Comparison of ENCODE assay signal across 12 cellular contexts in the genomic region with DNA sequence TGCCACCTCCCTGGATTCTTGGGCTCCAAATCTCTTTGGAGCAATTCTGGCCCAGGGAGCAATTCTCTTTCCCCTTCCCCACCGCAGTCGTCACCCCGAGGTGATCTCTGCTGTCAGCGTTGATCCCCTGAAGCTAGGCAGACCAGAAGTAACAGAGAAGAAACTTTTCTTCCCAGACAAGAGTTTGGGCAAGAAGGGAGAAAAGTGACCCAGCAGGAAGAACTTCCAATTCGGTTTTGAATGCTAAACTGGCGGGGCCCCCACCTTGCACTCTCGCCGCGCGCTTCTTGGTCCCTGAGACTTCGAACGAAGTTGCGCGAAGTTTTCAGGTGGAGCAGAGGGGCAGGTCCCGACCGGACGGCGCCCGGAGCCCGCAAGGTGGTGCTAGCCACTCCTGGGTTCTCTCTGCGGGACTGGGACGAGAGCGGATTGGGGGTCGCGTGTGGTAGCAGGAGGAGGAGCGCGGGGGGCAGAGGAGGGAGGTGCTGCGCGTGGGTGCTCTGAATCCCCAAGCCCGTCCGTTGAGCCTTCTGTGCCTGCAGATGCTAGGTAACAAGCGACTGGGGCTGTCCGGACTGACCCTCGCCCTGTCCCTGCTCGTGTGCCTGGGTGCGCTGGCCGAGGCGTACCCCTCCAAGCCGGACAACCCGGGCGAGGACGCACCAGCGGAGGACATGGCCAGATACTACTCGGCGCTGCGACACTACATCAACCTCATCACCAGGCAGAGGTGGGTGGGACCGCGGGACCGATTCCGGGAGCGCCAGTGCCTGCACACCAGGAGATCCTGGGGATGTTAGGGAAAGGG. TPM values are rescaled to one million over a fixed set of nuclear protein-coding genes. Genes with fewer than 3 reads are reported as not detected.
DNase-seq lines count a peak whose midpoint lies in the region; ATAC-seq and TF ChIP-seq lines count a peak whose summit lies in the region.
"Had no signal": no experiment of that assay in that cellular context is flagged by ENCODE, and none has a peak within 500 bp of the region (broad histone marks: within the 10 kb centered on the region; RNA-seq: fewer than 3 reads in every experiment).

No MANE protein-coding gene starts in this region.

- no peak overlapping the region for H3K27ac ChIP-seq in suprapubic skin
- H3K27ac ChIP-seq: vagina had no signal

- peak overlapping the region; percentile 20 for H3K4me3 ChIP-seq in suprapubic skin
- H3K4me3 ChIP-seq: vagina had no signal

- no peak for TF ChIP-seq CTCF in suprapubic skin (IDR thresholded peaks at IDR 0.05)

- CTCF ChIA-PET in activated naive CD4-positive, alpha-beta T cell treated with anti-CD3 and anti-CD28 coated beads, Interleukin-2, amount 10 ng/mL, durations not matched to agents 7 days and 5 days (lab: Charles Lee): no interaction called here

- H3K9me3 ChIP-seq in suprapubic skin: no peaks in the 10 kb centered on the region
- H3K9me3 ChIP-seq: vagina had no signal

- peaks cover 2% of the 10 kb centered on the region for H3K36me3 Mint-ChIP-seq in activated naive CD4-positive, alpha-beta T cell treated with anti-CD3 and anti-CD28 coated beads, Interleukin-2, amount 10 ng/mL, durations not matched to agents 7 days and 5 days
- H3K36me3 Mint-ChIP-seq in activated naive CD4-positive, alpha-beta T cell treated with anti-CD3 and anti-CD28 coated beads, Interleukin-2, amount 50 U/mL, for 72 hours: no peaks in the 10 kb centered on the region
- H3K36me3 Mint-ChIP-seq in activated naive CD8-positive, alpha-beta T cell: no peaks in the 10 kb centered on the region
- no peaks in the 10 kb centered on the region for H3K36me3 Mint-ChIP-seq in memory B cell

- TF ChIP-seq POLR2A in suprapubic skin (IDR thresholded peaks at IDR 0.05): no peak

- peaks cover 18% of the 10 kb centered on the region for H3K4me1 ChIP-seq in suprapubic skin

- TF ChIP-seq EP300 in suprapubic skin (IDR thresholded peaks at IDR 0.05): no peak

- no peaks in the 10 kb centered on the region for H3K36me3 ChIP-seq in suprapubic skin
- H3K36me3 ChIP-seq: vagina had no signal

- DNase-seq in activated naive CD4-positive, alpha-beta T cell treated with anti-CD3 and anti-CD28 coated beads, Interleukin-2, amount 10 ng/mL, durations not matched to agents 7 days and 5 days: no peak
- no peak for DNase-seq in activated naive CD4-positive, alpha-beta T cell treated with anti-CD3 and anti-CD28 coated beads, Interleukin-2, amount 50 U/mL, for 72 hours (ENCODE audit: low spot score in 2 of 2)
- DNase-seq in memory B cell (ENCODE audit: low spot score in 2 of 2) (no peak), suprapubic skin (ENCODE audit: low spot score in 2 of 2) (no peak), AML-193 (lab: John Stamatoyannopoulos, UW) (no peak), NCI-H1092 treated with DMSO at 0.1 percent for 48 hours (lab: John Stamatoyannopoulos, UW) (no peak)
- DNase-seq: activated CD4-positive, alpha-beta memory T cell treated with anti-CD3 and anti-CD28 coated beads, Interleukin-2, amount 10 ng/mL, durations not matched to agents 7 days and 5 days had no signal

- WGBS in suprapubic skin: 4% methylated on average over 21 of the region's 51 CpGs

- H3K4me1 Mint-ChIP-seq in activated naive CD4-positive, alpha-beta T cell treated with anti-CD3 and anti-CD28 coated beads, Interleukin-2, amount 10 ng/mL, durations not matched to agents 7 days and 5 days: peaks cover 13% of the 10 kb centered on the region
- H3K4me1 Mint-ChIP-seq in activated naive CD8-positive, alpha-beta T cell (ENCODE audit: low read depth): peaks cover 19% of the 10 kb centered on the region
- peaks cover 8% of the 10 kb centered on the region for H3K4me1 Mint-ChIP-seq in memory B cell

- ATAC-seq in activated naive CD4-positive, alpha-beta T cell treated with anti-CD3 and anti-CD28 coated beads, Interleukin-2, amount 50 U/mL, for 72 hours: no peak
- peak; percentile 3 for ATAC-seq in memory B cell (ENCODE audit: low read depth)
- no peak for ATAC-seq in GM18861 (IDR thresholded peaks at IDR 0.05; ENCODE audit: unreplicated experiment)

- H3K4me3 Mint-ChIP-seq in activated naive CD4-positive, alpha-beta T cell treated with anti-CD3 and anti-CD28 coated beads, Interleukin-2, amount 10 ng/mL, durations not matched to agents 7 days and 5 days: peak overlapping the region; percentile 28
- peak overlapping the region; percentile 63 for H3K4me3 Mint-ChIP-seq in activated naive CD8-positive, alpha-beta T cell
- H3K4me3 Mint-ChIP-seq in memory B cell: peak overlapping the region; percentile 76
- H3K4me3 Mint-ChIP-seq: activated CD4-positive, alpha-beta memory T cell treated with anti-CD3 and anti-CD28 coated beads, Interleukin-2, amount 10 ng/mL, durations not matched to agents 7 days and 5 days had no signal

- H3K27ac Mint-ChIP-seq in activated naive CD4-positive, alpha-beta T cell treated with anti-CD3 and anti-CD28 coated beads, Interleukin-2, amount 10 ng/mL, durations not matched to agents 7 days and 5 days: no peak overlapping the region
- no peak overlapping the region for H3K27ac Mint-ChIP-seq in activated naive CD4-positive, alpha-beta T cell treated with anti-CD3 and anti-CD28 coated beads, Interleukin-2, amount 50 U/mL, for 72 hours
- H3K27ac Mint-ChIP-seq in activated naive CD8-positive, alpha-beta T cell: no peak overlapping the region
- H3K27ac Mint-ChIP-seq in memory B cell: no peak overlapping the region
- H3K27ac Mint-ChIP-seq: activated CD4-positive, alpha-beta memory T cell treated with anti-CD3 and anti-CD28 coated beads, Interleukin-2, amount 10 ng/mL, durations not matched to agents 7 days and 5 days had no signal

- peaks cover 52% of the 10 kb centered on the region for H3K27me3 ChIP-seq in suprapubic skin
- H3K27me3 ChIP-seq: vagina had no signal

- peaks cover 45% of the 10 kb centered on the region for H3K27me3 Mint-ChIP-seq in activated naive CD4-positive, alpha-beta T cell treated with anti-CD3 and anti-CD28 coated beads, Interleukin-2, amount 10 ng/mL, durations not matched to agents 7 days and 5 days
- peaks cover 33% of the 10 kb centered on the region for H3K27me3 Mint-ChIP-seq in activated naive CD8-positive, alpha-beta T cell
- H3K27me3 Mint-ChIP-seq in memory B cell: peaks cover 13% of the 10 kb centered on the region

- H3K9me3 Mint-ChIP-seq in activated naive CD4-positive, alpha-beta T cell treated with anti-CD3 and anti-CD28 coated beads, Interleukin-2, amount 10 ng/mL, durations not matched to agents 7 days and 5 days: no peaks in the 10 kb centered on the region
- no peaks in the 10 kb centered on the region for H3K9me3 Mint-ChIP-seq in activated naive CD4-positive, alpha-beta T cell treated with anti-CD3 and anti-CD28 coated beads, Interleukin-2, amount 50 U/mL, for 72 hours
- no peaks in the 10 kb centered on the region for H3K9me3 Mint-ChIP-seq in activated naive CD8-positive, alpha-beta T cell (ENCODE audit: low read depth)
- no peaks in the 10 kb centered on the region for H3K9me3 Mint-ChIP-seq in memory B cell
- H3K9me3 Mint-ChIP-seq: activated CD4-positive, alpha-beta memory T cell treated with anti-CD3 and anti-CD28 coated beads, Interleukin-2, amount 10 ng/mL, durations not matched to agents 7 days and 5 days had no signal

RNA-seq across cellular contexts. Expression of a gene that starts 0.9 kb away (rescaled TPM):
- total RNA-seq in activated naive CD4-positive, alpha-beta T cell treated with anti-CD3 and anti-CD28 coated beads, Interleukin-2, amount 50 U/mL, for 72 hours: not detected
- not detected for total RNA-seq in suprapubic skin
- total RNA-seq: activated CD4-positive, alpha-beta memory T cell treated with anti-CD3 and anti-CD28 coated beads, Interleukin-2, amount 10 ng/mL, durations not matched to agents 7 days and 5 days; dermis microvascular lymphatic vessel endothelial cell; kidney had no signal
